Comparison of ENCODE assay signal across 22 cellular contexts in genomic region chr2:62736899-62737559, GRCh38.
DNase-seq lines count a peak whose midpoint lies in the region; ATAC-seq lines count a peak whose summit lies in the region.
"Had no signal": no experiment of that assay in that cellular context is flagged by ENCODE, and none has a peak within 500 bp of the region (broad histone marks: within the 10 kb centered on the region; RNA-seq: fewer than 3 reads in every experiment).

No MANE protein-coding gene starts in this region.

- in situ Hi-C loops in ACHN (cut with HindIII; ENCODE audit: low pct_ligation_motif_present, low pct_unique_long_range_greater_than_20kb, low sequenced_read_pairs) = no loop called here

- peak overlapping the region; percentile 49; the same call in 1 of the 2 replicates for H3K4me3 ChIP-seq in GM08714 (ENCODE audit: low read length)
- H3K4me3 ChIP-seq: left ventricle myocardium inferior had no signal

- peak; percentile 42 for DNase-seq in OCI-M1 (lab: John Stamatoyannopoulos, UW)
- DNase-seq in kidney tubule cell (ENCODE audit: low spot score) = peak; percentile 45
- DNase-seq in SW 1271 (lab: John Stamatoyannopoulos, UW) = no peak
- DNase-seq in ACHN = no peak
- no peak for DNase-seq in NCI-H446 treated with DMSO at 0.1 percent for 48 hours (lab: John Stamatoyannopoulos, UW)
- DNase-seq in NCI-H82 treated with DMSO at 0.1 percent for 48 hours (lab: John Stamatoyannopoulos, UW; ENCODE audit: unreplicated experiment) = no peak
- DNase-seq: activated B cell treated with CpG ODN at 0.5 μM for 24 hours; activated CD8-positive, alpha-beta T cell treated with anti-CD3 and anti-CD28 coated beads for 36 hours; activated T-cell treated with anti-CD3 and anti-CD28 coated beads, Interleukin-2, amount 50 U/mL, for 4 hours; CD4-positive, CD25-positive, alpha-beta regulatory T cell; cortex of kidney; DMS153; foreskin melanocyte; HCEC 1CT; left ventricle myocardium inferior; NCI-H526 treated with DMSO at 0.1 percent for 48 hours; SIG-M5; T-helper 17 cell had no signal

- peak; percentile 41 for ATAC-seq in HG02623 (IDR thresholded peaks at IDR 0.05; ENCODE audit: unreplicated experiment)
- ATAC-seq: activated CD8-positive, alpha-beta T cell treated with anti-CD3 and anti-CD28 coated beads for 36 hours; activated naive CD4-positive, alpha-beta T cell treated with anti-CD3 and anti-CD28 coated beads, Interleukin-2, amount 50 U/mL, for 72 hours; activated T-cell treated with anti-CD3 and anti-CD28 coated beads, Interleukin-2, amount 50 U/mL, for 4 hours; sciatic nerve; T-helper 17 cell had no signal

Comparison
In these comparisons a context has a peak if more than half of its experiments do, and no peak if none do; other contexts are left out.
1. DNase-seq: peak in OCI-M1 (single experiment) and kidney tubule cell (single experiment); none in SW 1271 (0 of 2), ACHN (single experiment), NCI-H446 treated with DMSO at 0.1 percent for 48 hours (single experiment) and NCI-H82 treated with DMSO at 0.1 percent for 48 hours (single experiment).